Comparison of ENCODE assay signal across 12 cellular contexts in genomic region chrX:100687128-100687527, GRCh38. TPM values are rescaled to one million over a fixed set of nuclear protein-coding genes. Genes with fewer than 3 reads are reported as not detected.
A peak's percentile ranks its signal among the peaks of the same experiment; 100 is the strongest.
DNase-seq lines count a peak whose midpoint lies in the region; ATAC-seq and TF ChIP-seq lines count a peak whose summit lies in the region.
"Had no signal": no experiment of that assay in that cellular context is flagged by ENCODE, and none has a peak within 500 bp of the region (broad histone marks: within the 10 kb centered on the region; RNA-seq: fewer than 3 reads in every experiment).

No MANE protein-coding gene starts in this region.

- no peaks in the 10 kb centered on the region for H3K36me3 Mint-ChIP-seq in activated T-cell treated with anti-CD3 and anti-CD28 coated beads, Interleukin-2, amount 50 U/mL, for 4 hours (ENCODE audit: insufficient read depth)

- TF ChIP-seq CTCF in GM12875 (IDR thresholded peaks at IDR 0.05; ENCODE audit: borderline replicate concordance, insufficient read depth, low read depth, low read length) (no peak), dorsolateral prefrontal cortex (IDR thresholded peaks at IDR 0.05 in 54 of 56, conservative IDR thresholded peaks at IDR 0.05 in 2 of 56; ENCODE audit: low read depth in 1 of 56, partially characterized antibody in 56 of 56) (no peak)

- no peaks in the 10 kb centered on the region for H3K9me3 ChIP-seq in effector memory CD4-positive, alpha-beta T cell (ENCODE audit: control insufficient read depth, low read length)
- H3K9me3 ChIP-seq: tibial nerve had no signal

- H3K27ac ChIP-seq in dorsolateral prefrontal cortex, result no peak overlapping the region
- H3K27ac ChIP-seq in effector memory CD4-positive, alpha-beta T cell (ENCODE audit: insufficient read depth, low read length, poor library complexity, severe bottlenecking), result no peak overlapping the region
- H3K27ac ChIP-seq: tibial nerve had no signal

- no peak overlapping the region for H3K4me3 Mint-ChIP-seq in activated T-cell treated with anti-CD3 and anti-CD28 coated beads, Interleukin-2, amount 50 U/mL, for 4 hours

- no peak for DNase-seq in activated T-cell treated with anti-CD3 and anti-CD28 coated beads, Interleukin-2, amount 50 U/mL, for 4 hours
- DNase-seq in AML-193 (lab: John Stamatoyannopoulos, UW), result no peak
- no peak for DNase-seq in dorsolateral prefrontal cortex
- no peak for DNase-seq in DMS153 treated with DMSO at 0.1 percent for 48 hours (lab: John Stamatoyannopoulos, UW; ENCODE audit: unreplicated experiment)
- DNase-seq in effector memory CD4-positive, alpha-beta T cell, result no peak
- DNase-seq: activated CD4-positive, CD25-positive, alpha-beta regulatory T cell; NCI-H1436 had no signal

- intact Hi-C loops in dorsolateral prefrontal cortex (cut with DNase I), result loop anchor here (5.0 to 10.0 kb wide), 3 partner anchors 78 to 600 kb away; no protein-coding TSS in a partner anchor

- ATAC-seq in GM19452 (IDR thresholded peaks at IDR 0.05; ENCODE audit: unreplicated experiment), result peak; percentile 37
- ATAC-seq in HG03060 (IDR thresholded peaks at IDR 0.05; ENCODE audit: low read depth, unreplicated experiment), result peak; percentile 26
- peak; percentile 46 to 67 for ATAC-seq in activated T-cell treated with anti-CD3 and anti-CD28 coated beads, Interleukin-2, amount 50 U/mL, for 4 hours
- ATAC-seq: Panc1 had no signal

- H3K4me1 ChIP-seq in effector memory CD4-positive, alpha-beta T cell (ENCODE audit: control insufficient read depth, insufficient read depth, low read length, poor library complexity, severe bottlenecking), result no peaks in the 10 kb centered on the region
- H3K4me1 ChIP-seq: tibial nerve had no signal

- peak overlapping the region; percentile 16 for H3K4me3 ChIP-seq in GM12875 (ENCODE audit: low read depth, low read length)
- H3K4me3 ChIP-seq in dorsolateral prefrontal cortex, result no peak overlapping the region
- H3K4me3 ChIP-seq in effector memory CD4-positive, alpha-beta T cell (ENCODE audit: insufficient read depth, low read depth, low read length, poor library complexity, severe bottlenecking), result no peak overlapping the region
- H3K4me3 ChIP-seq: tibial nerve had no signal

- H3K4me1 Mint-ChIP-seq in activated T-cell treated with anti-CD3 and anti-CD28 coated beads, Interleukin-2, amount 50 U/mL, for 4 hours (ENCODE audit: low read depth), result peaks cover 15% of the 10 kb centered on the region

- H3K27me3 ChIP-seq in dorsolateral prefrontal cortex, result peaks cover 0 to 84% (median 37%) of the 10 kb centered on the region in 45 donors
- H3K27me3 ChIP-seq in effector memory CD4-positive, alpha-beta T cell (replicated peaks; ENCODE audit: control insufficient read depth, insufficient read depth, low read length, poor library complexity, severe bottlenecking), result no peaks in the 10 kb centered on the region

- H3K27me3 Mint-ChIP-seq in activated T-cell treated with anti-CD3 and anti-CD28 coated beads, Interleukin-2, amount 50 U/mL, for 4 hours (ENCODE audit: low read depth), result peaks cover 4% of the 10 kb centered on the region

- no peaks in the 10 kb centered on the region for H3K9me3 Mint-ChIP-seq in activated T-cell treated with anti-CD3 and anti-CD28 coated beads, Interleukin-2, amount 50 U/mL, for 4 hours

- H3K36me3 ChIP-seq in effector memory CD4-positive, alpha-beta T cell (ENCODE audit: control insufficient read depth, insufficient read depth, low read length), result no peaks in the 10 kb centered on the region

RNA-seq across cellular contexts. Expression of gene SRPX2, which starts 43.1 kb away (rescaled TPM):
- not detected for total RNA-seq in activated T-cell treated with anti-CD3 and anti-CD28 coated beads, Interleukin-2, amount 50 U/mL, for 4 hours
- 10 to 100 TPM in 1 of 120 experiments, 1 to 10 TPM in 98, under 1 TPM in 21; 0.35 to 11.3 (median 2.1) TPM for total RNA-seq in dorsolateral prefrontal cortex

RNA-seq across cellular contexts. Expression of gene SYTL4, which starts 44.8 kb away (rescaled TPM):
- under 1 TPM; 0.08 to 0.13 (median 0.11) TPM for total RNA-seq in activated T-cell treated with anti-CD3 and anti-CD28 coated beads, Interleukin-2, amount 50 U/mL, for 4 hours
- 10 to 100 TPM in 97 of 120 experiments, 1 to 10 TPM in 23; 2.2 to 61.5 (median 15.9) TPM for total RNA-seq in dorsolateral prefrontal cortex

RNA-seq across cellular contexts. Expression of gene TSPAN6, which starts 50.5 kb away (rescaled TPM):
- total RNA-seq in activated T-cell treated with anti-CD3 and anti-CD28 coated beads, Interleukin-2, amount 50 U/mL, for 4 hours, result 1 to 10 TPM; 1.7 to 2.2 (median 2.0) TPM
- total RNA-seq in dorsolateral prefrontal cortex, result 10 to 100 TPM in 47 of 120 experiments, 1 to 10 TPM in 73; 4.6 to 17.7 (median 9.1) TPM
